Comparison of ENCODE assay signal across 18 cellular contexts in genomic region chr19:54317108-54317964, GRCh38. TPM values are rescaled to one million over a fixed set of nuclear protein-coding genes. Genes with fewer than 3 reads are reported as not detected.
DNase-seq lines count a peak whose midpoint lies in the region; ATAC-seq and TF ChIP-seq lines count a peak whose summit lies in the region.
"Had no signal": no experiment of that assay in that cellular context is flagged by ENCODE, and none has a peak within 500 bp of the region (broad histone marks: within the 10 kb centered on the region; RNA-seq: fewer than 3 reads in every experiment).

No MANE protein-coding gene starts in this region.

- peak overlapping the region; percentile 81 for H3K27ac Mint-ChIP-seq in WTC11
- no peak overlapping the region for H3K27ac Mint-ChIP-seq in naive thymus-derived CD4-positive, alpha-beta T cell
- H3K27ac Mint-ChIP-seq: natural killer cell; T-helper 2 cell treated with Interferon-gamma antibody and Interleukin-4, amounts not matched to agents 5 μg/mL and 100 μg/mL, for 36 hours had no signal

- H4K20me1 ChIP-seq in smooth muscle cell (ENCODE audit: low read depth), result no peaks in the 10 kb centered on the region

- H3K9me3 ChIP-seq in HUES48 (ENCODE audit: control insufficient read depth, insufficient read depth, low read length), result peaks cover 4% of the 10 kb centered on the region; the same call in 1 of the 2 replicates
- H3K9me3 ChIP-seq in naive thymus-derived CD4-positive, alpha-beta T cell (ENCODE audit: control insufficient read depth in 2 of 3, low read length in 3 of 3), result no peaks in the 10 kb centered on the region
- H3K9me3 ChIP-seq in smooth muscle cell (replicated peaks; ENCODE audit: low read depth), result no peaks in the 10 kb centered on the region
- H3K9me3 ChIP-seq: gastroesophageal sphincter, SJSA1 had no signal

- WGBS in smooth muscle cell (ENCODE audit: low lambda C conversion rate), result 83% methylated on average over 29 of the region's 29 CpGs

- H3K36me3 ChIP-seq in HUES48 (ENCODE audit: control insufficient read depth, insufficient read depth, low read length) (no peaks in the 10 kb centered on the region), smooth muscle cell (ENCODE audit: low read depth) (no peaks in the 10 kb centered on the region)
- H3K36me3 ChIP-seq in naive thymus-derived CD4-positive, alpha-beta T cell (ENCODE audit: control insufficient read depth in 2 of 3, insufficient read depth in 3 of 3, low read length in 3 of 3), result no peaks in the 10 kb centered on the region
- H3K36me3 ChIP-seq: cardiac muscle cell, gastroesophageal sphincter, SJSA1 had no signal

- H3K4me3 ChIP-seq in HUES48 (ENCODE audit: low read depth, low read length) (no peak overlapping the region), smooth muscle cell (no peak overlapping the region)
- no peak overlapping the region for H3K4me3 ChIP-seq in naive thymus-derived CD4-positive, alpha-beta T cell (ENCODE audit: low read length)
- H3K4me3 ChIP-seq: cardiac muscle cell, gastroesophageal sphincter, SJSA1 had no signal

- no peak overlapping the region for H3K27ac ChIP-seq in HUES48 (ENCODE audit: low read depth, low read length)
- H3K27ac ChIP-seq in naive thymus-derived CD4-positive, alpha-beta T cell (ENCODE audit: low read depth, low read length), result no peak overlapping the region
- H3K27ac ChIP-seq in smooth muscle cell (ENCODE audit: low read depth), result no peak overlapping the region
- H3K27ac ChIP-seq: cardiac muscle cell, gastroesophageal sphincter, SJSA1 had no signal

- peak; percentile 40 for ATAC-seq in WTC11
- peak; percentile 67 for ATAC-seq in naive thymus-derived CD4-positive, alpha-beta T cell
- no peak for ATAC-seq in GM19452 (IDR thresholded peaks at IDR 0.05; ENCODE audit: unreplicated experiment)
- ATAC-seq: activated CD4-positive, CD25-positive, alpha-beta regulatory T cell treated with anti-CD3 and anti-CD28 coated beads, Interleukin-2, amount 50 U/mL, for 24 hours; gastroesophageal sphincter had no signal

- peaks cover 18% of the 10 kb centered on the region for H3K36me3 Mint-ChIP-seq in WTC11
- no peaks in the 10 kb centered on the region for H3K36me3 Mint-ChIP-seq in naive thymus-derived CD4-positive, alpha-beta T cell
- H3K36me3 Mint-ChIP-seq: natural killer cell had no signal

- H3K9me3 Mint-ChIP-seq in WTC11, result peaks cover 30% of the 10 kb centered on the region
- H3K9me3 Mint-ChIP-seq in naive thymus-derived CD4-positive, alpha-beta T cell, result peaks cover 0 to 1% (median 0%) of the 10 kb centered on the region in 11 donors
- H3K9me3 Mint-ChIP-seq: natural killer cell; T-helper 2 cell treated with Interferon-gamma antibody and Interleukin-4, amounts not matched to agents 5 μg/mL and 100 μg/mL, for 36 hours had no signal

- no peak overlapping the region for H3K4me3 Mint-ChIP-seq in WTC11
- no peak overlapping the region for H3K4me3 Mint-ChIP-seq in naive thymus-derived CD4-positive, alpha-beta T cell
- H3K4me3 Mint-ChIP-seq: natural killer cell; T-helper 2 cell treated with Interferon-gamma antibody and Interleukin-4, amounts not matched to agents 5 μg/mL and 100 μg/mL, for 36 hours had no signal

- H3K27me3 Mint-ChIP-seq in WTC11 (ENCODE audit: low read depth), result peaks cover 27% of the 10 kb centered on the region
- H3K27me3 Mint-ChIP-seq in naive thymus-derived CD4-positive, alpha-beta T cell, result peaks cover 21 to 39% (median 33%) of the 10 kb centered on the region in 5 donors

- H2AFZ ChIP-seq in smooth muscle cell (ENCODE audit: low read depth), result no peak overlapping the region

- TF ChIP-seq CTCF in WTC11 (IDR thresholded peaks at IDR 0.05) (no peak), smooth muscle cell (IDR thresholded peaks at IDR 0.05; ENCODE audit: borderline replicate concordance, insufficient read depth, poor library complexity, severe bottlenecking) (no peak)

- H3K27me3 ChIP-seq in HUES48 (ENCODE audit: control insufficient read depth, insufficient read depth, low read length) (no peaks in the 10 kb centered on the region), smooth muscle cell (ENCODE audit: low read depth) (no peaks in the 10 kb centered on the region)
- no peaks in the 10 kb centered on the region for H3K27me3 ChIP-seq in naive thymus-derived CD4-positive, alpha-beta T cell (ENCODE audit: control insufficient read depth in 2 of 2, insufficient read depth in 2 of 2, low read length in 2 of 2)
- H3K27me3 ChIP-seq: cardiac muscle cell had no signal

- H3K4me2 ChIP-seq in smooth muscle cell, result no peak overlapping the region

- DNase-seq in CD1c-positive myeloid dendritic cell (ENCODE audit: extremely low spot score), result peak; percentile 71
- no peak for DNase-seq in WTC11 (ENCODE audit: low spot score)
- DNase-seq in naive thymus-derived CD4-positive, alpha-beta T cell, result no peak
- no peak for DNase-seq in smooth muscle cell (lab: John Stamatoyannopoulos, UW; ENCODE audit: unreplicated experiment)
- no peak for DNase-seq in SW 1271 (lab: John Stamatoyannopoulos, UW)
- DNase-seq in NCI-H1105 (lab: John Stamatoyannopoulos, UW), result no peak
- DNase-seq: Kasumi-1, natural killer cell, NCI-H146, small intestine had no signal

- H3K4me1 Mint-ChIP-seq in WTC11, result peaks cover 12% of the 10 kb centered on the region
- peaks cover 0 to 6% (median 0%) of the 10 kb centered on the region in 7 donors for H3K4me1 Mint-ChIP-seq in naive thymus-derived CD4-positive, alpha-beta T cell
- H3K4me1 Mint-ChIP-seq: natural killer cell had no signal

- no peaks in the 10 kb centered on the region for H3K79me2 ChIP-seq in smooth muscle cell (ENCODE audit: low read depth)

- intact Hi-C loops in naive thymus-derived CD4-positive, alpha-beta T cell (cut with micrococcal nuclease), result no loop called here

- CTCF ChIA-PET in WTC11 (lab: Charles Lee), result interaction anchor here (0.5 to 3.6 kb wide), 13 partner anchors 8 to 405 kb away, joined by 3 to 36 read pairs (median 5); partner anchors contain the start of gene MBOAT7
- CTCF ChIA-PET in naive thymus-derived CD4-positive, alpha-beta T cell (lab: Charles Lee), result interaction anchor here (1.7 kb wide), 1 partner anchor 9 kb away, joined by 8 read pairs; no protein-coding TSS in a partner anchor

- POLR2A ChIA-PET in WTC11 (lab: Charles Lee), result interaction anchor here (0.5 to 1.7 kb wide), 7 partner anchors 62 to 1076 kb away, joined by 3 to 9 read pairs (median 4); partner anchors contain the start of genes MBOAT7 and TSEN34
- POLR2A ChIA-PET in naive thymus-derived CD4-positive, alpha-beta T cell (lab: Charles Lee), result no interaction called here

- H3K4me1 ChIP-seq in HUES48 (ENCODE audit: control insufficient read depth, insufficient read depth, low read length) (no peaks in the 10 kb centered on the region), smooth muscle cell (ENCODE audit: low read depth) (no peaks in the 10 kb centered on the region)
- H3K4me1 ChIP-seq in naive thymus-derived CD4-positive, alpha-beta T cell (ENCODE audit: control insufficient read depth in 2 of 2, insufficient read depth in 2 of 2, low read length in 2 of 2), result no peaks in the 10 kb centered on the region
- H3K4me1 ChIP-seq: gastroesophageal sphincter, SJSA1 had no signal

- peak overlapping the region; percentile 80 for H3K9ac ChIP-seq in HUES48 (ENCODE audit: low read depth, low read length)
- no peak overlapping the region for H3K9ac ChIP-seq in smooth muscle cell (ENCODE audit: low read depth)

- H3F3A ChIP-seq in smooth muscle cell (ENCODE audit: low read depth), result no peaks in the 10 kb centered on the region

TF ChIP-seq in WTC11, 78 proteins besides CTCF, POLR2A, EP300 and RAD21 (continues in another document):
- peak; percentile 75; the same call in 1 of the 2 replicates for TF ChIP-seq EMX1 (CRISPR knock-in tag; IDR thresholded peaks at IDR 0.05)

RNA-seq across cellular contexts. Expression of gene LILRA5, which starts 4.4 kb away (rescaled TPM):
- total RNA-seq in WTC11 (2021), result 0.25 TPM in 1 of 3 replicates, not detected in the others
- 10 to 100 TPM in 1 of 5 experiments, 1 to 10 TPM in 1, under 1 TPM in 2, not detected in 1; 0.32 to 82.1 (median 5.1) TPM for total RNA-seq in naive thymus-derived CD4-positive, alpha-beta T cell
- polyA plus RNA-seq in naive thymus-derived CD4-positive, alpha-beta T cell, result under 1 TPM in 1 of 2 donors, not detected in 1; 0.34 TPM
- total RNA-seq in smooth muscle cell, result not detected in 2 replicates
- polyA plus RNA-seq in smooth muscle cell, result not detected in 2 replicates
- total RNA-seq: cardiac muscle cell, G401, SJSA1 had no signal
- polyA plus RNA-seq: cardiac muscle cell had no signal

RNA-seq across cellular contexts. Expression of gene LILRA4, which starts 21.6 kb away (rescaled TPM):
- total RNA-seq in WTC11 (2021) (not detected in 3 replicates), smooth muscle cell (not detected in 2 replicates)
- 1 to 10 TPM in 2 of 5 experiments, not detected in 3; 3.5 to 8.9 TPM for total RNA-seq in naive thymus-derived CD4-positive, alpha-beta T cell
- polyA plus RNA-seq in naive thymus-derived CD4-positive, alpha-beta T cell, result not detected
- not detected in 2 replicates for polyA plus RNA-seq in smooth muscle cell
- total RNA-seq: cardiac muscle cell, G401, gastroesophageal sphincter, SJSA1 had no signal
- polyA plus RNA-seq: cardiac muscle cell had no signal

RNA-seq across cellular contexts. Expression of gene LILRB2, which starts 36.4 kb away (rescaled TPM):
- total RNA-seq in WTC11 (2021) (0.11 TPM in 1 of 3 replicates, not detected in the others), smooth muscle cell (not detected in 2 replicates)
- total RNA-seq in naive thymus-derived CD4-positive, alpha-beta T cell, result 100 to 1,000 TPM in 1 of 5 experiments, 10 to 100 TPM in 1, 1 to 10 TPM in 2, not detected in 1; 1.5 to 131 (median 6.0) TPM
- polyA plus RNA-seq in naive thymus-derived CD4-positive, alpha-beta T cell, result under 1 TPM in 1 of 2 donors, not detected in 1; 0.12 TPM
- not detected in 2 replicates for polyA plus RNA-seq in smooth muscle cell
- total RNA-seq: cardiac muscle cell, G401, SJSA1 had no signal
- polyA plus RNA-seq: cardiac muscle cell had no signal

RNA-seq across cellular contexts. Expression of gene LAIR1, which starts 47.4 kb away (rescaled TPM):
- 0.18 to 0.60 TPM (median 0.37 TPM) in 3 replicates for total RNA-seq in WTC11 (2021)
- 10 to 100 TPM; 47.0 to 92.3 (median 82.3) TPM for total RNA-seq in naive thymus-derived CD4-positive, alpha-beta T cell
- 10 to 100 TPM; 48.6 to 98.1 TPM for polyA plus RNA-seq in naive thymus-derived CD4-positive, alpha-beta T cell
- total RNA-seq in smooth muscle cell, result not detected in 2 replicates
- not detected in 2 replicates for polyA plus RNA-seq in smooth muscle cell
- total RNA-seq: cardiac muscle cell, G401, SJSA1 had no signal
- polyA plus RNA-seq: cardiac muscle cell had no signal
